In genomic region chr12:114405199-114405448, GRCh38 we compare ENCODE assay signal across 14 cellular contexts. TPM values are rescaled to one million over a fixed set of nuclear protein-coding genes. Genes with fewer than 3 reads are reported as not detected.
A peak's percentile ranks its signal among the peaks of the same experiment; 100 is the strongest.
DNase-seq lines count a peak whose midpoint lies in the region; ATAC-seq and TF ChIP-seq lines count a peak whose summit lies in the region.
"Had no signal": no experiment of that assay in that cellular context is flagged by ENCODE, and none has a peak within 500 bp of the region (broad histone marks: within the 10 kb centered on the region; RNA-seq: fewer than 3 reads in every experiment).

No MANE protein-coding gene starts in this region.

- H3K36me3 ChIP-seq in WERI-Rb-1, result no peaks in the 10 kb centered on the region
- H3K36me3 ChIP-seq in heart right ventricle, result no peaks in the 10 kb centered on the region
- H3K36me3 ChIP-seq: adrenal gland, sigmoid colon had no signal

- intact Hi-C loops in heart right ventricle (cut with DNase I), result loop anchor here in 1 of 10 donors (10.0 kb wide), 1 partner anchor 50 kb away; no protein-coding TSS in a partner anchor

- no peaks in the 10 kb centered on the region for H3K36me3 Mint-ChIP-seq in stimulated activated effector memory CD8-positive, alpha-beta T cell treated with anti-CD3 and anti-CD28 coated beads, Interleukin-12 subunit alpha, Interleukin-12 subunit beta, amount 100 ng/mL, for 72 hours

- H3K9me3 Mint-ChIP-seq in stimulated activated effector memory CD8-positive, alpha-beta T cell treated with anti-CD3 and anti-CD28 coated beads, Interleukin-12 subunit alpha, Interleukin-12 subunit beta, amount 100 ng/mL, for 72 hours, result no peaks in the 10 kb centered on the region

- no peak overlapping the region for H3K4me3 Mint-ChIP-seq in stimulated activated effector memory CD8-positive, alpha-beta T cell treated with anti-CD3 and anti-CD28 coated beads, Interleukin-12 subunit alpha, Interleukin-12 subunit beta, amount 100 ng/mL, for 72 hours

- DNase-seq in NCI-H1092 treated with DMSO at 0.1 percent for 48 hours (lab: John Stamatoyannopoulos, UW) (peak; percentile 38), NCI-H1092 (lab: John Stamatoyannopoulos, UW) (no peak), WERI-Rb-1 (no peak), heart right ventricle (no peak), middle frontal gyrus (ENCODE audit: extremely low spot score, low spot score) (no peak), ureter (ENCODE audit: low spot score) (no peak)
- no peak for DNase-seq in stimulated activated effector memory CD8-positive, alpha-beta T cell treated with anti-CD3 and anti-CD28 coated beads, Interleukin-12 subunit alpha, Interleukin-12 subunit beta, amount 100 ng/mL, for 72 hours (ENCODE audit: low spot score in 2 of 2)
- DNase-seq: adrenal gland; effector memory CD4-positive, alpha-beta T cell; sigmoid colon; testis had no signal

- H3K27me3 ChIP-seq in WERI-Rb-1 (ENCODE audit: insufficient read depth, low read depth, severe bottlenecking), result peaks cover 50% of the 10 kb centered on the region
- peaks cover 0 to 100% (median 55%) of the 10 kb centered on the region in 7 donors for H3K27me3 ChIP-seq in heart right ventricle
- H3K27me3 ChIP-seq: testis had no signal

- peak overlapping the region; percentile 58 for H3K4me3 ChIP-seq in WERI-Rb-1 (ENCODE audit: low read depth, low read length)
- H3K4me3 ChIP-seq in heart right ventricle, result peak overlapping the region; percentile 33 to 79 (median 69)
- H3K4me3 ChIP-seq: adrenal gland, sigmoid colon had no signal

- H3K4me1 Mint-ChIP-seq in stimulated activated effector memory CD8-positive, alpha-beta T cell treated with anti-CD3 and anti-CD28 coated beads, Interleukin-12 subunit alpha, Interleukin-12 subunit beta, amount 100 ng/mL, for 72 hours, result peaks cover 5% of the 10 kb centered on the region

- no peak overlapping the region for H3K27ac Mint-ChIP-seq in stimulated activated effector memory CD8-positive, alpha-beta T cell treated with anti-CD3 and anti-CD28 coated beads, Interleukin-12 subunit alpha, Interleukin-12 subunit beta, amount 100 ng/mL, for 72 hours

- 3 to 5% methylated on average over 22 of the region's 22 CpGs for WGBS in heart right ventricle, 2 donors

- H3K4me1 ChIP-seq in heart right ventricle, result peaks cover 5 to 54% (median 30%) of the 10 kb centered on the region in 9 donors
- H3K4me1 ChIP-seq: adrenal gland had no signal

- TF ChIP-seq CTCF in WERI-Rb-1 (IDR thresholded peaks at IDR 0.05; ENCODE audit: low read depth, low read length) (no peak), heart right ventricle (IDR thresholded peaks at IDR 0.05) (no peak)

- peak overlapping the region; percentile 40; the same call in 1 of the 2 replicates for H3K27ac ChIP-seq in WERI-Rb-1
- H3K27ac ChIP-seq in heart right ventricle, result peak overlapping the region; percentile 61 to 95 (median 91)
- H3K27ac ChIP-seq: adrenal gland, testis had no signal

- H3K9me3 ChIP-seq in WERI-Rb-1 (ENCODE audit: severe bottlenecking), result no peaks in the 10 kb centered on the region
- no peaks in the 10 kb centered on the region for H3K9me3 ChIP-seq in heart right ventricle
- H3K9me3 ChIP-seq: adrenal gland, sigmoid colon, testis had no signal

- ATAC-seq in heart right ventricle, result peak in 4 of 8 donors; percentile 4 to 18 (median 10)
- peak; percentile 5 for ATAC-seq in stimulated activated effector memory CD8-positive, alpha-beta T cell treated with anti-CD3 and anti-CD28 coated beads, Interleukin-12 subunit alpha, Interleukin-12 subunit beta, amount 100 ng/mL, for 72 hours
- ATAC-seq in HG02884 (IDR thresholded peaks at IDR 0.05; ENCODE audit: unreplicated experiment), result no peak

RNA-seq across cellular contexts. Expression of gene TBX5, which starts 0.8 kb away (rescaled TPM):
- total RNA-seq in heart right ventricle, result 10 to 100 TPM; 24.6 to 70.1 (median 54.3) TPM
- polyA plus RNA-seq in heart right ventricle, result 10 to 100 TPM in 1 of 2 donors, 1 to 10 TPM in 1; 4.0 to 30.2 TPM
- 0.10 TPM for total RNA-seq in ureter
- total RNA-seq: A172, HT-29, sigmoid colon had no signal
- polyA plus RNA-seq: sigmoid colon had no signal

Comparison
In these comparisons a context has a peak if more than half of its experiments do, and no peak if none do; other contexts are left out.
1. RNA of gene TBX5, which starts 0.8 kb away (total RNA-seq): 24.6 to 70.1 TPM in heart right ventricle; 0.10 TPM in ureter (single experiment); every median in the first group is over 10 times any median in the second.